ENCODE assay signal across 1 cellular context in genomic region chr7:47520408-47520807, GRCh38.
TF ChIP-seq lines count a peak whose summit lies in the region.

No MANE protein-coding gene starts in this region.

TF ChIP-seq in HepG2, 621 proteins besides CTCF, POLR2A, EP300 and RAD21 (continued from another document and continues in another):
- TF ChIP-seq CREBL2 (CRISPR knock-in tag; IDR thresholded peaks at IDR 0.05; ENCODE audit: borderline replicate concordance) (no peak), EHMT2 (IDR thresholded peaks at IDR 0.05; ENCODE audit: borderline replicate concordance, low read depth, low read length) (no peak), CEBPB (IDR thresholded peaks at IDR 0.05; ENCODE audit: borderline replicate concordance, low read depth, low read length) (peak; percentile 37; the same call in 1 of the 2 replicates), JUND (CRISPR knock-in tag; IDR thresholded peaks at IDR 0.05) (no peak), ZNF564 (CRISPR knock-in tag; IDR thresholded peaks at IDR 0.05) (no peak), IKZF1 (IDR thresholded peaks at IDR 0.05) (no peak), ZNF264 (CRISPR knock-in tag; IDR thresholded peaks at IDR 0.05) (no peak), SKIL (CRISPR knock-in tag; IDR thresholded peaks at IDR 0.05; ENCODE audit: borderline replicate concordance) (0 out of 2 replicates have a peak, but pooled peaks have one; percentile 38), RFX1 (IDR thresholded peaks at IDR 0.05) (no peak), IRF2 (CRISPR knock-in tag; IDR thresholded peaks at IDR 0.05) (no peak), FOXP1 (IDR thresholded peaks at IDR 0.05) (no peak), FOXP1 (CRISPR knock-in tag; IDR thresholded peaks at IDR 0.05) (0 out of 2 replicates have a peak, but pooled peaks have one; percentile 14), SOX6 (IDR thresholded peaks at IDR 0.05) (no peak), SOX6 (CRISPR knock-in tag; IDR thresholded peaks at IDR 0.05) (peak; percentile 38), KMT2B (CRISPR knock-in tag; IDR thresholded peaks at IDR 0.05) (no peak), HDAC1 (CRISPR knock-in tag; IDR thresholded peaks at IDR 0.05) (0 out of 2 replicates have a peak, but pooled peaks have one; percentile 8), SALL1 (CRISPR knock-in tag; IDR thresholded peaks at IDR 0.05) (no peak), SRF (IDR thresholded peaks at IDR 0.05; ENCODE audit: low read depth, low read length) (no peak), POLR2AphosphoS5 (IDR thresholded peaks at IDR 0.05; ENCODE audit: low read depth, low read length) (no peak), ZFP82 (CRISPR knock-in tag; IDR thresholded peaks at IDR 0.05; ENCODE audit: borderline replicate concordance) (no peak), PRDM15 (CRISPR knock-in tag; IDR thresholded peaks at IDR 0.05) (no peak), HNF4G (IDR thresholded peaks at IDR 0.05; ENCODE audit: borderline replicate concordance, low read depth, low read length) (peak; percentile 16; the same call in 1 of the 2 replicates), HNF4G (CRISPR knock-in tag; IDR thresholded peaks at IDR 0.05; ENCODE audit: borderline replicate concordance, low read depth) (no peak), ZNF510 (CRISPR knock-in tag; IDR thresholded peaks at IDR 0.05; ENCODE audit: low read depth) (no peak), ZNF776 (CRISPR knock-in tag; IDR thresholded peaks at IDR 0.05) (no peak), ZNF772 (CRISPR knock-in tag; IDR thresholded peaks at IDR 0.05) (no peak), ZNF773 (CRISPR knock-in tag; IDR thresholded peaks at IDR 0.05; ENCODE audit: borderline replicate concordance) (no peak), ZNF24 (IDR thresholded peaks at IDR 0.05) (no peak), MLLT10 (CRISPR knock-in tag; IDR thresholded peaks at IDR 0.05) (no peak), ISL2 (CRISPR knock-in tag; IDR thresholded peaks at IDR 0.05) (no peak), TARDBP (CRISPR knock-in tag; IDR thresholded peaks at IDR 0.05) (no peak), GPBP1L1 (CRISPR knock-in tag; IDR thresholded peaks at IDR 0.05) (no peak), SPEN (CRISPR knock-in tag; IDR thresholded peaks at IDR 0.05; ENCODE audit: low read depth) (no peak), ATF7 (IDR thresholded peaks at IDR 0.05) (no peak), ATF7 (CRISPR knock-in tag; IDR thresholded peaks at IDR 0.05) (no peak), ZFP37 (CRISPR knock-in tag; IDR thresholded peaks at IDR 0.05; ENCODE audit: borderline replicate concordance) (no peak), REXO4 (CRISPR knock-in tag; IDR thresholded peaks at IDR 0.05; ENCODE audit: borderline replicate concordance) (no peak), SNAPC2 (CRISPR knock-in tag; IDR thresholded peaks at IDR 0.05) (no peak), ZFP36L2 (CRISPR knock-in tag; IDR thresholded peaks at IDR 0.05) (no peak), ZBTB38 (CRISPR knock-in tag; IDR thresholded peaks at IDR 0.05) (no peak), ZNF263 (CRISPR knock-in tag; IDR thresholded peaks at IDR 0.05) (no peak)
- TF ChIP-seq, protein P1, sequence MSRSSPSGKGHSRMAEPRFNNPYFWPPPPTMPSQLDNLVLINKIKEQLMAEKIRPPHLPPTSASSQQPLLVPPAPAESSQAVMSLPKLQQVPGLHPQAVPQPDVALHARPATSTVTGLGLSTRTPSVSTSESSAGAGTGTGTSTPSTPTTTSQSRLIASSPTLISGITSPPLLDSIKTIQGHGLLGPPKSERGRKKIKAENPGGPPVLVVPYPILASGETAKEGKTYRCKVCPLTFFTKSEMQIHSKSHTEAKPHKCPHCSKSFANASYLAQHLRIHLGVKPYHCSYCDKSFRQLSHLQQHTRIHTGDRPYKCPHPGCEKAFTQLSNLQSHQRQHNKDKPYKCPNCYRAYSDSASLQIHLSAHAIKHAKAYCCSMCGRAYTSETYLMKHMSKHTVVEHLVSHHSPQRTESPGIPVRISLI (CRISPR knock-in tag; IDR thresholded peaks at IDR 0.05; ENCODE audit: borderline replicate concordance): no peak
- TF ChIP-seq, protein P2, sequence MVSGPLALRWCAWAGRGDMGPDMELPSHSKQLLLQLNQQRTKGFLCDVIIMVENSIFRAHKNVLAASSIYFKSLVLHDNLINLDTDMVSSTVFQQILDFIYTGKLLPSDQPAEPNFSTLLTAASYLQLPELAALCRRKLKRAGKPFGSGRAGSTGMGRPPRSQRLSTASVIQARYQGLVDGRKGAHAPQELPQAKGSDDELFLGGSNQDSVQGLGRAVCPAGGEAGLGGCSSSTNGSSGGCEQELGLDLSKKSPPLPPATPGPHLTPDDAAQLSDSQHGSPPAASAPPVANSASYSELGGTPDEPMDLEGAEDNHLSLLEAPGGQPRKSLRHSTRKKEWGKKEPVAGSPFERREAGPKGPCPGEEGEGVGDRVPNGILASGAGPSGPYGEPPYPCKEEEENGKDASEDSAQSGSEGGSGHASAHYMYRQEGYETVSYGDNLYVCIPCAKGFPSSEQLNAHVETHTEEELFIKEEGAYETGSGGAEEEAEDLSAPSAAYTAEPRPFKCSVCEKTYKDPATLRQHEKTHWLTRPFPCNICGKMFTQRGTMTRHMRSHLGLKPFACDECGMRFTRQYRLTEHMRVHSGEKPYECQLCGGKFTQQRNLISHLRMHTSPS (CRISPR knock-in tag; IDR thresholded peaks at IDR 0.05; ENCODE audit: low read depth): no peak
- TF ChIP-seq, protein P3, sequence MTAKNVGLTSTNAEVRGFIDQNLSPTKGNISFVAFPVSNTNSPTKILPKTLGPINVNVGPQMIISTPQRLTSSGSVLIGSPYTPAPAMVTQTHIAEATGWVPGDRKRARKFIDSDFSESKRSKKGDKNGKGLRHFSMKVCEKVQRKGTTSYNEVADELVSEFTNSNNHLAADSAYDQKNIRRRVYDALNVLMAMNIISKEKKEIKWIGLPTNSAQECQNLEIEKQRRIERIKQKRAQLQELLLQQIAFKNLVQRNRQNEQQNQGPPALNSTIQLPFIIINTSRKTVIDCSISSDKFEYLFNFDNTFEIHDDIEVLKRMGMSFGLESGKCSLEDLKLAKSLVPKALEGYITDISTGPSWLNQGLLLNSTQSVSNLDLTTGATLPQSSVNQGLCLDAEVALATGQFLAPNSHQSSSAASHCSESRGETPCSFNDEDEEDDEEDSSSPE (CRISPR knock-in tag; IDR thresholded peaks at IDR 0.05): no peak
- TF ChIP-seq, protein P4, sequence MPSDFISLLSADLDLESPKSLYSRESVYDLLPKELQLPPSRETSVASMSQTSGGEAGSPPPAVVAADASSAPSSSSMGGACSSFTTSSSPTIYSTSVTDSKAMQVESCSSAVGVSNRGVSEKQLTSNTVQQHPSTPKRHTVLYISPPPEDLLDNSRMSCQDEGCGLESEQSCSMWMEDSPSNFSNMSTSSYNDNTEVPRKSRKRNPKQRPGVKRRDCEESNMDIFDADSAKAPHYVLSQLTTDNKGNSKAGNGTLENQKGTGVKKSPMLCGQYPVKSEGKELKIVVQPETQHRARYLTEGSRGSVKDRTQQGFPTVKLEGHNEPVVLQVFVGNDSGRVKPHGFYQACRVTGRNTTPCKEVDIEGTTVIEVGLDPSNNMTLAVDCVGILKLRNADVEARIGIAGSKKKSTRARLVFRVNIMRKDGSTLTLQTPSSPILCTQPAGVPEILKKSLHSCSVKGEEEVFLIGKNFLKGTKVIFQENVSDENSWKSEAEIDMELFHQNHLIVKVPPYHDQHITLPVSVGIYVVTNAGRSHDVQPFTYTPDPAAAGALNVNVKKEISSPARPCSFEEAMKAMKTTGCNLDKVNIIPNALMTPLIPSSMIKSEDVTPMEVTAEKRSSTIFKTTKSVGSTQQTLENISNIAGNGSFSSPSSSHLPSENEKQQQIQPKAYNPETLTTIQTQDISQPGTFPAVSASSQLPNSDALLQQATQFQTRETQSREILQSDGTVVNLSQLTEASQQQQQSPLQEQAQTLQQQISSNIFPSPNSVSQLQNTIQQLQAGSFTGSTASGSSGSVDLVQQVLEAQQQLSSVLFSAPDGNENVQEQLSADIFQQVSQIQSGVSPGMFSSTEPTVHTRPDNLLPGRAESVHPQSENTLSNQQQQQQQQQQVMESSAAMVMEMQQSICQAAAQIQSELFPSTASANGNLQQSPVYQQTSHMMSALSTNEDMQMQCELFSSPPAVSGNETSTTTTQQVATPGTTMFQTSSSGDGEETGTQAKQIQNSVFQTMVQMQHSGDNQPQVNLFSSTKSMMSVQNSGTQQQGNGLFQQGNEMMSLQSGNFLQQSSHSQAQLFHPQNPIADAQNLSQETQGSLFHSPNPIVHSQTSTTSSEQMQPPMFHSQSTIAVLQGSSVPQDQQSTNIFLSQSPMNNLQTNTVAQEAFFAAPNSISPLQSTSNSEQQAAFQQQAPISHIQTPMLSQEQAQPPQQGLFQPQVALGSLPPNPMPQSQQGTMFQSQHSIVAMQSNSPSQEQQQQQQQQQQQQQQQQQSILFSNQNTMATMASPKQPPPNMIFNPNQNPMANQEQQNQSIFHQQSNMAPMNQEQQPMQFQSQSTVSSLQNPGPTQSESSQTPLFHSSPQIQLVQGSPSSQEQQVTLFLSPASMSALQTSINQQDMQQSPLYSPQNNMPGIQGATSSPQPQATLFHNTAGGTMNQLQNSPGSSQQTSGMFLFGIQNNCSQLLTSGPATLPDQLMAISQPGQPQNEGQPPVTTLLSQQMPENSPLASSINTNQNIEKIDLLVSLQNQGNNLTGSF (CRISPR knock-in tag; IDR thresholded peaks at IDR 0.05): no peak
- TF ChIP-seq, protein P5, sequence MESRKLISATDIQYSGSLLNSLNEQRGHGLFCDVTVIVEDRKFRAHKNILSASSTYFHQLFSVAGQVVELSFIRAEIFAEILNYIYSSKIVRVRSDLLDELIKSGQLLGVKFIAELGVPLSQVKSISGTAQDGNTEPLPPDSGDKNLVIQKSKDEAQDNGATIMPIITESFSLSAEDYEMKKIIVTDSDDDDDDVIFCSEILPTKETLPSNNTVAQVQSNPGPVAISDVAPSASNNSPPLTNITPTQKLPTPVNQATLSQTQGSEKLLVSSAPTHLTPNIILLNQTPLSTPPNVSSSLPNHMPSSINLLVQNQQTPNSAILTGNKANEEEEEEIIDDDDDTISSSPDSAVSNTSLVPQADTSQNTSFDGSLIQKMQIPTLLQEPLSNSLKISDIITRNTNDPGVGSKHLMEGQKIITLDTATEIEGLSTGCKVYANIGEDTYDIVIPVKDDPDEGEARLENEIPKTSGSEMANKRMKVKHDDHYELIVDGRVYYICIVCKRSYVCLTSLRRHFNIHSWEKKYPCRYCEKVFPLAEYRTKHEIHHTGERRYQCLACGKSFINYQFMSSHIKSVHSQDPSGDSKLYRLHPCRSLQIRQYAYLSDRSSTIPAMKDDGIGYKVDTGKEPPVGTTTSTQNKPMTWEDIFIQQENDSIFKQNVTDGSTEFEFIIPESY (CRISPR knock-in tag; IDR thresholded peaks at IDR 0.05): 0 out of 2 replicates have a peak, but pooled peaks have one; percentile 20
- TF ChIP-seq, protein P6, sequence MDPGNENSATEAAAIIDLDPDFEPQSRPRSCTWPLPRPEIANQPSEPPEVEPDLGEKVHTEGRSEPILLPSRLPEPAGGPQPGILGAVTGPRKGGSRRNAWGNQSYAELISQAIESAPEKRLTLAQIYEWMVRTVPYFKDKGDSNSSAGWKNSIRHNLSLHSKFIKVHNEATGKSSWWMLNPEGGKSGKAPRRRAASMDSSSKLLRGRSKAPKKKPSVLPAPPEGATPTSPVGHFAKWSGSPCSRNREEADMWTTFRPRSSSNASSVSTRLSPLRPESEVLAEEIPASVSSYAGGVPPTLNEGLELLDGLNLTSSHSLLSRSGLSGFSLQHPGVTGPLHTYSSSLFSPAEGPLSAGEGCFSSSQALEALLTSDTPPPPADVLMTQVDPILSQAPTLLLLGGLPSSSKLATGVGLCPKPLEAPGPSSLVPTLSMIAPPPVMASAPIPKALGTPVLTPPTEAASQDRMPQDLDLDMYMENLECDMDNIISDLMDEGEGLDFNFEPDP (CRISPR knock-in tag; conservative IDR thresholded peaks at IDR 0.05): no peak
